1 cellular context compared by ENCODE assay signal in genomic region chr16:10385725-10386516, GRCh38.
TF ChIP-seq lines count a peak whose summit lies in the region.

TSS of gene ATF7IP2 (plus strand) at chr16:10386061. CDS start at chr16:10430621, 44,560 bp downstream.

TF ChIP-seq in HepG2, 621 proteins besides CTCF, POLR2A, EP300 and RAD21 (continued from another document and continues in another):
- TF ChIP-seq RERE (CRISPR knock-in tag; IDR thresholded peaks at IDR 0.05; ENCODE audit: low read depth): peak; percentile 83
- peak; percentile 88; the same call in 1 of the 2 replicates for TF ChIP-seq ETV6 (CRISPR knock-in tag; conservative IDR thresholded peaks at IDR 0.05)
- peak; percentile 95 for TF ChIP-seq ATF7-NPFF (CRISPR knock-in tag; IDR thresholded peaks at IDR 0.05; ENCODE audit: low read depth)
- peak; percentile 48; the same call in 1 of the 2 replicates for TF ChIP-seq ZBTB37 (CRISPR knock-in tag; IDR thresholded peaks at IDR 0.05)
- TF ChIP-seq, protein P1, sequence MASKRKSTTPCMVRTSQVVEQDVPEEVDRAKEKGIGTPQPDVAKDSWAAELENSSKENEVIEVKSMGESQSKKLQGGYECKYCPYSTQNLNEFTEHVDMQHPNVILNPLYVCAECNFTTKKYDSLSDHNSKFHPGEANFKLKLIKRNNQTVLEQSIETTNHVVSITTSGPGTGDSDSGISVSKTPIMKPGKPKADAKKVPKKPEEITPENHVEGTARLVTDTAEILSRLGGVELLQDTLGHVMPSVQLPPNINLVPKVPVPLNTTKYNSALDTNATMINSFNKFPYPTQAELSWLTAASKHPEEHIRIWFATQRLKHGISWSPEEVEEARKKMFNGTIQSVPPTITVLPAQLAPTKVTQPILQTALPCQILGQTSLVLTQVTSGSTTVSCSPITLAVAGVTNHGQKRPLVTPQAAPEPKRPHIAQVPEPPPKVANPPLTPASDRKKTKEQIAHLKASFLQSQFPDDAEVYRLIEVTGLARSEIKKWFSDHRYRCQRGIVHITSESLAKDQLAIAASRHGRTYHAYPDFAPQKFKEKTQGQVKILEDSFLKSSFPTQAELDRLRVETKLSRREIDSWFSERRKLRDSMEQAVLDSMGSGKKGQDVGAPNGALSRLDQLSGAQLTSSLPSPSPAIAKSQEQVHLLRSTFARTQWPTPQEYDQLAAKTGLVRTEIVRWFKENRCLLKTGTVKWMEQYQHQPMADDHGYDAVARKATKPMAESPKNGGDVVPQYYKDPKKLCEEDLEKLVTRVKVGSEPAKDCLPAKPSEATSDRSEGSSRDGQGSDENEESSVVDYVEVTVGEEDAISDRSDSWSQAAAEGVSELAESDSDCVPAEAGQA (IDR thresholded peaks at IDR 0.05; ENCODE audit: low read depth): peak; percentile 84; the same call in 1 of the 2 replicates
- TF ChIP-seq, protein P1 (CRISPR knock-in tag; IDR thresholded peaks at IDR 0.05; ENCODE audit: borderline replicate concordance): no peak
- TF ChIP-seq GATA4 (IDR thresholded peaks at IDR 0.05; ENCODE audit: borderline replicate concordance, low read depth): peak; percentile 88
- peak; percentile 99; the same call in 1 of the 2 replicates for TF ChIP-seq ZNF333 (CRISPR knock-in tag; IDR thresholded peaks at IDR 0.05; ENCODE audit: borderline replicate concordance)
- TF ChIP-seq, protein P2, sequence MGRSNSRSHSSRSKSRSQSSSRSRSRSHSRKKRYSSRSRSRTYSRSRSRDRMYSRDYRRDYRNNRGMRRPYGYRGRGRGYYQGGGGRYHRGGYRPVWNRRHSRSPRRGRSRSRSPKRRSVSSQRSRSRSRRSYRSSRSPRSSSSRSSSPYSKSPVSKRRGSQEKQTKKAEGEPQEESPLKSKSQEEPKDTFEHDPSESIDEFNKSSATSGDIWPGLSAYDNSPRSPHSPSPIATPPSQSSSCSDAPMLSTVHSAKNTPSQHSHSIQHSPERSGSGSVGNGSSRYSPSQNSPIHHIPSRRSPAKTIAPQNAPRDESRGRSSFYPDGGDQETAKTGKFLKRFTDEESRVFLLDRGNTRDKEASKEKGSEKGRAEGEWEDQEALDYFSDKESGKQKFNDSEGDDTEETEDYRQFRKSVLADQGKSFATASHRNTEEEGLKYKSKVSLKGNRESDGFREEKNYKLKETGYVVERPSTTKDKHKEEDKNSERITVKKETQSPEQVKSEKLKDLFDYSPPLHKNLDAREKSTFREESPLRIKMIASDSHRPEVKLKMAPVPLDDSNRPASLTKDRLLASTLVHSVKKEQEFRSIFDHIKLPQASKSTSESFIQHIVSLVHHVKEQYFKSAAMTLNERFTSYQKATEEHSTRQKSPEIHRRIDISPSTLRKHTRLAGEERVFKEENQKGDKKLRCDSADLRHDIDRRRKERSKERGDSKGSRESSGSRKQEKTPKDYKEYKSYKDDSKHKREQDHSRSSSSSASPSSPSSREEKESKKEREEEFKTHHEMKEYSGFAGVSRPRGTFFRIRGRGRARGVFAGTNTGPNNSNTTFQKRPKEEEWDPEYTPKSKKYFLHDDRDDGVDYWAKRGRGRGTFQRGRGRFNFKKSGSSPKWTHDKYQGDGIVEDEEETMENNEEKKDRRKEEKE (IDR thresholded peaks at IDR 0.05): no peak
- no peak; the same call in 1 of the 2 replicates for TF ChIP-seq CHD4 (IDR thresholded peaks at IDR 0.05; ENCODE audit: borderline replicate concordance, low read length)
- 0 out of 2 replicates have a peak, but pooled peaks have one; percentile 73 for TF ChIP-seq FOXO4 (CRISPR knock-in tag; conservative IDR thresholded peaks at IDR 0.05)
- no peak for TF ChIP-seq ZBTB49 (CRISPR knock-in tag; IDR thresholded peaks at IDR 0.05; ENCODE audit: borderline replicate concordance)
- no peak for TF ChIP-seq SNRNP70 (IDR thresholded peaks at IDR 0.05; ENCODE audit: low read depth, low read length)
- TF ChIP-seq, protein P3, sequence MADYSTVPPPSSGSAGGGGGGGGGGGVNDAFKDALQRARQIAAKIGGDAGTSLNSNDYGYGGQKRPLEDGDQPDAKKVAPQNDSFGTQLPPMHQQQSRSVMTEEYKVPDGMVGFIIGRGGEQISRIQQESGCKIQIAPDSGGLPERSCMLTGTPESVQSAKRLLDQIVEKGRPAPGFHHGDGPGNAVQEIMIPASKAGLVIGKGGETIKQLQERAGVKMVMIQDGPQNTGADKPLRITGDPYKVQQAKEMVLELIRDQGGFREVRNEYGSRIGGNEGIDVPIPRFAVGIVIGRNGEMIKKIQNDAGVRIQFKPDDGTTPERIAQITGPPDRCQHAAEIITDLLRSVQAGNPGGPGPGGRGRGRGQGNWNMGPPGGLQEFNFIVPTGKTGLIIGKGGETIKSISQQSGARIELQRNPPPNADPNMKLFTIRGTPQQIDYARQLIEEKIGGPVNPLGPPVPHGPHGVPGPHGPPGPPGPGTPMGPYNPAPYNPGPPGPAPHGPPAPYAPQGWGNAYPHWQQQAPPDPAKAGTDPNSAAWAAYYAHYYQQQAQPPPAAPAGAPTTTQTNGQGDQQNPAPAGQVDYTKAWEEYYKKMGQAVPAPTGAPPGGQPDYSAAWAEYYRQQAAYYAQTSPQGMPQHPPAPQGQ (CRISPR knock-in tag; IDR thresholded peaks at IDR 0.05; ENCODE audit: borderline replicate concordance): peak; percentile 97; the same call in 1 of the 2 replicates
- peak; percentile 45 for TF ChIP-seq STAG1 (CRISPR knock-in tag; IDR thresholded peaks at IDR 0.05)
- no peak for TF ChIP-seq CSRNP2 (CRISPR knock-in tag; conservative IDR thresholded peaks at IDR 0.05; ENCODE audit: low read depth)
- peak; percentile 89 for TF ChIP-seq MED13 (CRISPR knock-in tag; IDR thresholded peaks at IDR 0.05)
- TF ChIP-seq ZNF782 (CRISPR knock-in tag; IDR thresholded peaks at IDR 0.05; ENCODE audit: borderline replicate concordance): peak; percentile 96
- peak; percentile 87; the same call in 1 of the 2 replicates for TF ChIP-seq ZNF543 (CRISPR knock-in tag; IDR thresholded peaks at IDR 0.05)
- TF ChIP-seq EHMT2 (IDR thresholded peaks at IDR 0.05; ENCODE audit: borderline replicate concordance, low read depth, low read length): no peak
- peak; percentile 90; the same call in 1 of the 2 replicates for TF ChIP-seq ZNF253 (CRISPR knock-in tag; IDR thresholded peaks at IDR 0.05; ENCODE audit: borderline replicate concordance)
- peak; percentile 85; the same call in 1 of the 2 replicates for TF ChIP-seq KDM1A (CRISPR knock-in tag; IDR thresholded peaks at IDR 0.05)
- peak; percentile 95 for TF ChIP-seq ZNF343 (CRISPR knock-in tag; IDR thresholded peaks at IDR 0.05)
- TF ChIP-seq HMG20B (CRISPR knock-in tag; conservative IDR thresholded peaks at IDR 0.05): peak; percentile 70
- peak; percentile 97 for TF ChIP-seq MIER3 (CRISPR knock-in tag; IDR thresholded peaks at IDR 0.05; ENCODE audit: borderline replicate concordance)
- TF ChIP-seq, protein P4, sequence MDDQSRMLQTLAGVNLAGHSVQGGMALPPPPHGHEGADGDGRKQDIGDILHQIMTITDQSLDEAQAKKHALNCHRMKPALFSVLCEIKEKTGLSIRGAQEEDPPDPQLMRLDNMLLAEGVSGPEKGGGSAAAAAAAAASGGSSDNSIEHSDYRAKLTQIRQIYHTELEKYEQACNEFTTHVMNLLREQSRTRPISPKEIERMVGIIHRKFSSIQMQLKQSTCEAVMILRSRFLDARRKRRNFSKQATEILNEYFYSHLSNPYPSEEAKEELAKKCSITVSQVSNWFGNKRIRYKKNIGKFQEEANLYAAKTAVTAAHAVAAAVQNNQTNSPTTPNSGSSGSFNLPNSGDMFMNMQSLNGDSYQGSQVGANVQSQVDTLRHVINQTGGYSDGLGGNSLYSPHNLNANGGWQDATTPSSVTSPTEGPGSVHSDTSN (CRISPR knock-in tag; IDR thresholded peaks at IDR 0.05; ENCODE audit: borderline replicate concordance): no peak
